32 cellular contexts compared by ENCODE assay signal in genomic region chr18:67589325-67589724, GRCh38.
"Had no signal": no experiment of that assay in that cellular context is flagged by ENCODE, and none has a peak within 500 bp of the region (broad histone marks: within the 10 kb centered on the region; RNA-seq: fewer than 3 reads in every experiment).

No MANE protein-coding gene starts in this region.

- H3K4me3 Mint-ChIP-seq: activated CD4-positive, alpha-beta memory T cell treated with anti-CD3 and anti-CD28 coated beads, Interleukin-2, amount 10 ng/mL, durations not matched to agents 7 days and 5 days; activated CD4-positive, alpha-beta T cell treated with anti-CD3 and anti-CD28 coated beads, Interleukin-2, amount 10 ng/mL, durations not matched to agents 7 days and 5 days; activated T-cell treated with anti-CD3 and anti-CD28 coated beads, Interleukin-2, amount 50 U/mL, for 4 hours; activated T-helper 17 cell treated with anti-CD3 and anti-CD28 coated beads, Interleukin-2, amount 50 U/mL, for 72 hours; mesothelial cell of epicardium; naive B cell; nephron progenitor cell; T-helper 17 cell; WTC11 had no signal

- FAIRE-seq: astrocyte, colon, endometrium, kidney, urothelium cell line had no signal

- H3K27me3 ChIP-seq: gastroesophageal sphincter, hepatocyte, neutrophil, right lobe of liver had no signal

- H3K4me1 ChIP-seq: gastroesophageal sphincter, right lobe of liver had no signal

- H3K79me2 ChIP-seq: hepatocyte had no signal

- DNase-seq: activated CD4-positive, alpha-beta memory T cell treated with anti-CD3 and anti-CD28 coated beads, Interleukin-2, amount 10 ng/mL, durations not matched to agents 7 days and 5 days; activated CD4-positive, alpha-beta T cell treated with anti-CD3 and anti-CD28 coated beads for 1 hour; activated CD4-positive, alpha-beta T cell treated with anti-CD3 and anti-CD28 coated beads, Interleukin-2, amount 10 ng/mL, durations not matched to agents 7 days and 5 days; activated CD8-positive, alpha-beta memory T cell treated with anti-CD3 and anti-CD28 coated beads, Interleukin-2, amount 50 U/mL, for 48 hours; activated gamma-delta T cell treated with Interleukin-2 at 50 U/mL for 16 hours; activated naive CD4-positive, alpha-beta T cell treated with anti-CD3 and anti-CD28 coated beads, Interleukin-2, amount 50 U/mL, for 16 hours; activated T-cell treated with anti-CD3 and anti-CD28 coated beads, Interleukin-2, amount 50 U/mL, for 4 hours; amniotic stem cell; effector CD8-positive, alpha-beta T cell; erythroblast; kidney; left colon; mammary epithelial cell; naive B cell; nephron progenitor cell; right lobe of liver; stimulated activated CD4-positive, alpha-beta T cell treated with anti-CD3 and anti-CD28 coated beads, Interleukin-4, amount 100 ng/mL, for 1 hour; stimulated activated naive CD8-positive, alpha-beta T cell treated with anti-CD3 and anti-CD28 coated beads, Interleukin-15, Interleukin-2, amounts not matched to agents 100 U/mL and 50 U/mL, for 24 hours; T-helper 17 cell; T1000; trophoblast cell had no signal

- H3K4me2 ChIP-seq: hepatocyte had no signal

- H3K36me3 Mint-ChIP-seq: mesothelial cell of epicardium, naive B cell had no signal

- H3K4me3 ChIP-seq: gastroesophageal sphincter, hepatocyte, right lobe of liver, thoracic aorta had no signal

- H3K4me1 Mint-ChIP-seq: activated CD4-positive, alpha-beta memory T cell treated with anti-CD3 and anti-CD28 coated beads, Interleukin-2, amount 10 ng/mL, durations not matched to agents 7 days and 5 days; activated CD4-positive, alpha-beta T cell treated with anti-CD3 and anti-CD28 coated beads, Interleukin-2, amount 10 ng/mL, durations not matched to agents 7 days and 5 days; activated T-helper 17 cell treated with anti-CD3 and anti-CD28 coated beads, Interleukin-2, amount 50 U/mL, for 72 hours; mesothelial cell of epicardium; naive B cell; nephron progenitor cell; T-helper 17 cell had no signal

- H3K36me3 ChIP-seq: gastroesophageal sphincter, neutrophil, right lobe of liver, thoracic aorta had no signal

- H3K27ac Mint-ChIP-seq: activated CD4-positive, alpha-beta memory T cell treated with anti-CD3 and anti-CD28 coated beads, Interleukin-2, amount 10 ng/mL, durations not matched to agents 7 days and 5 days; activated CD4-positive, alpha-beta T cell treated with anti-CD3 and anti-CD28 coated beads, Interleukin-2, amount 10 ng/mL, durations not matched to agents 7 days and 5 days; activated T-helper 17 cell treated with anti-CD3 and anti-CD28 coated beads, Interleukin-2, amount 50 U/mL, for 72 hours; mesothelial cell of epicardium; naive B cell; nephron progenitor cell; T-helper 17 cell; WTC11 had no signal

- H3K9me3 ChIP-seq: gastroesophageal sphincter, neutrophil, right lobe of liver, thoracic aorta had no signal

- H2AFZ ChIP-seq: hepatocyte had no signal

- H3K27me3 Mint-ChIP-seq: activated CD4-positive, alpha-beta memory T cell treated with anti-CD3 and anti-CD28 coated beads, Interleukin-2, amount 10 ng/mL, durations not matched to agents 7 days and 5 days; activated CD4-positive, alpha-beta T cell treated with anti-CD3 and anti-CD28 coated beads, Interleukin-2, amount 10 ng/mL, durations not matched to agents 7 days and 5 days had no signal

- H3K27ac ChIP-seq: gastroesophageal sphincter, hepatocyte, neutrophil, right lobe of liver, thoracic aorta had no signal

- H3K9me3 Mint-ChIP-seq: activated CD4-positive, alpha-beta memory T cell treated with anti-CD3 and anti-CD28 coated beads, Interleukin-2, amount 10 ng/mL, durations not matched to agents 7 days and 5 days; activated CD4-positive, alpha-beta T cell treated with anti-CD3 and anti-CD28 coated beads, Interleukin-2, amount 10 ng/mL, durations not matched to agents 7 days and 5 days; activated T-cell treated with anti-CD3 and anti-CD28 coated beads, Interleukin-2, amount 50 U/mL, for 4 hours; nephron progenitor cell had no signal
